ENCODE assay signal across 17 cellular contexts in the genomic region with DNA sequence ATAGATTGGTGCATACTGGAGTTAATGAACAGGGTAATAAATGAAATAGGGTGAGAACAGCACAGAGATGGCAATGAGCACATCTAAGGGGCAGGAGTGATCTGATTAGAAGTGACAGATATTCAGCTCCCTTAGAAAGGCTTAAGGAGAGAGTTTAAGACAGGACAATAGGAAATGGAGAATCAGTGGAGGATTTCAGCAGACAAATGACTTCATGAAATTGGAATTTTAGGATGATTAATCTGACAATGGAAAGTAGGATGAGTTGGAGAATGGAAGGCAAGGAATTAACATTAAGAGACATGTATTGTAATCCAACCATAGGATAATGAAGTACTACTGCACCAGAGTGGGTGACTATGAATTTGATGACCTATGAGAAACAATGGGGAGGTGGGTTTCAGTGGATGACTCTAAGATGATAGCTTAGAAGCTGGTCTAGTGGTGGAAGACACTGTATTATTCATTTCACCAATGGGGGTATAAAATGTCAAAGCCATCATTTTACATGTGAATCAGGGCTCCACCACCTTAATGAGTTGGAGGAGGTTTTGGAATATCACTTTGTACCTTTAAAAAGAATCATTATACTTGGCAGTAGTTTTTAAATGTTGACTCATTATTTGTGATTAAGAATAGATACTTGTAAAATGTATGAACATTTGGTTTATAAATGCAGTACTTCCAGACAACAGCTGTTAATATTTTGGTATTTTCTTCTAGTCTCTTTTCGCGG.
DNase-seq lines count a peak whose midpoint lies in the region; ATAC-seq and TF ChIP-seq lines count a peak whose summit lies in the region.
"Had no signal": no experiment of that assay in that cellular context is flagged by ENCODE, and none has a peak within 500 bp of the region (broad histone marks: within the 10 kb centered on the region; RNA-seq: fewer than 3 reads in every experiment).

No MANE protein-coding gene starts in this region.

- no peak overlapping the region for H3K56ac ChIP-seq in mesendoderm (ENCODE audit: low read length)

- TF ChIP-seq POLR2A in uterus (IDR thresholded peaks at IDR 0.05) (no peak), ovary (IDR thresholded peaks at IDR 0.05) (no peak), upper lobe of left lung (IDR thresholded peaks at IDR 0.05) (no peak)

- intact Hi-C loops in uterus (cut with DNase I; ENCODE audit: low total_unique reads), result no loop called here
- intact Hi-C loops in ovary (cut with DNase I), result no loop called here

- H3K79me1 ChIP-seq in mesendoderm (ENCODE audit: low read length), result no peaks in the 10 kb centered on the region

- no peak overlapping the region for H4K8ac ChIP-seq in mesendoderm (ENCODE audit: low read depth, low read length)

- no peak overlapping the region for H3K23ac ChIP-seq in mesendoderm (ENCODE audit: low read length)

- no peak overlapping the region for H4K5ac ChIP-seq in mesendoderm (ENCODE audit: low read length)

- DNase-seq in Caki2 (ENCODE audit: low read depth), result peak; percentile 25
- DNase-seq in NCI-H82 treated with DMSO at 0.1 percent for 48 hours (lab: John Stamatoyannopoulos, UW; ENCODE audit: unreplicated experiment), result peak; percentile 15
- peak; percentile 22 to 76 for DNase-seq in cardiac fibroblast (ENCODE audit: low read depth in 2 of 2)
- peak; percentile 76 for DNase-seq in mesendoderm
- DNase-seq in uterus, result no peak
- DNase-seq in ovary, result no peak
- DNase-seq in upper lobe of left lung, result no peak
- DNase-seq: activated naive CD8-positive, alpha-beta T cell treated with anti-CD3 and anti-CD28 coated beads, Interleukin-2, amount 10 ng/mL, durations not matched to agents 7 days and 5 days; activated T-cell treated with anti-CD3 and anti-CD28 coated beads, Interleukin-2, amount 50 U/mL, for 24 hours; DMS153; endodermal cell; immature natural killer cell; NCI-H1436; NCI-H446 treated with DMSO at 0.1 percent for 48 hours; nucleus accumbens had no signal

- H3K27me3 ChIP-seq in mesendoderm (ENCODE audit: insufficient read depth, low read length, poor library complexity), result no peaks in the 10 kb centered on the region
- H3K27me3 ChIP-seq in uterus, result no peaks in the 10 kb centered on the region
- H3K27me3 ChIP-seq in ovary, result no peaks in the 10 kb centered on the region
- no peaks in the 10 kb centered on the region for H3K27me3 ChIP-seq in upper lobe of left lung
- H3K27me3 ChIP-seq: BLaER1 had no signal

- H3K9me3 ChIP-seq in uterus (no peaks in the 10 kb centered on the region), ovary (no peaks in the 10 kb centered on the region), upper lobe of left lung (peaks cover 0 to 4% (median 0%) of the 10 kb centered on the region in 4 donors)
- H3K9me3 ChIP-seq: BLaER1 had no signal

- H2BK15ac ChIP-seq in mesendoderm (replicated peaks; ENCODE audit: low read depth), result no peak overlapping the region

- in situ Hi-C loops in Caki2 (cut with HindIII; ENCODE audit: low pct_unique_long_range_greater_than_20kb, low sequenced_read_pairs), result no loop called here

- no peak overlapping the region for H3K4me2 ChIP-seq in mesendoderm (ENCODE audit: low read length)
- H3K4me2 ChIP-seq: BLaER1 had no signal

- TF ChIP-seq EP300 in ovary (IDR thresholded peaks at IDR 0.05) (no peak), upper lobe of left lung (IDR thresholded peaks at IDR 0.05) (no peak)

- no peak overlapping the region for H2AK5ac ChIP-seq in mesendoderm (ENCODE audit: low read length)

- H3K4me1 ChIP-seq in mesendoderm (ENCODE audit: control insufficient read depth, low read depth, low read length) (no peaks in the 10 kb centered on the region), uterus (no peaks in the 10 kb centered on the region), ovary (ENCODE audit: insufficient read depth) (no peaks in the 10 kb centered on the region), upper lobe of left lung (no peaks in the 10 kb centered on the region)
- H3K4me1 ChIP-seq: BLaER1 had no signal

- H3K4me3 ChIP-seq in cardiac fibroblast (replicated peaks in 1 of 2; ENCODE audit: low read depth in 2 of 2, low read length in 2 of 2), result no peak overlapping the region
- no peak overlapping the region for H3K4me3 ChIP-seq in mesendoderm (ENCODE audit: low read length)
- no peak overlapping the region for H3K4me3 ChIP-seq in uterus
- H3K4me3 ChIP-seq in ovary, result no peak overlapping the region
- no peak overlapping the region for H3K4me3 ChIP-seq in upper lobe of left lung
- H3K4me3 ChIP-seq: BLaER1 had no signal

- H3K36me3 ChIP-seq in mesendoderm (ENCODE audit: control insufficient read depth, insufficient read depth, low read length), result no peaks in the 10 kb centered on the region
- no peaks in the 10 kb centered on the region for H3K36me3 ChIP-seq in uterus
- H3K36me3 ChIP-seq in ovary, result no peaks in the 10 kb centered on the region
- no peaks in the 10 kb centered on the region for H3K36me3 ChIP-seq in upper lobe of left lung
- H3K36me3 ChIP-seq: BLaER1 had no signal

- no peak overlapping the region for H2BK120ac ChIP-seq in mesendoderm (ENCODE audit: low read depth, low read length)

- no CpG with 5 or more reads among the region's 2 CpGs for WGBS in mesendoderm (ENCODE audit: extremely low coverage, insufficient coverage, low lambda C conversion rate)
- WGBS in ovary, 3 donors, result 8 to 31% (median 11%) methylated on average over 2 of the region's 2 CpGs
- 95 to 99% methylated on average over 2 of the region's 2 CpGs for WGBS in upper lobe of left lung, 2 donors

- H3K18ac ChIP-seq in mesendoderm (ENCODE audit: low read length), result no peak overlapping the region

- ATAC-seq in HG03025 (IDR thresholded peaks at IDR 0.05; ENCODE audit: low FRiP score, unreplicated experiment) (no peak), upper lobe of left lung (ENCODE audit: low FRiP score in 2 of 2) (no peak)

- no peaks in the 10 kb centered on the region for H3K79me2 ChIP-seq in mesendoderm (ENCODE audit: control insufficient read depth, insufficient read depth, low read length)

- H2BK5ac ChIP-seq in mesendoderm (ENCODE audit: low read length), result no peak overlapping the region

- no peak overlapping the region for H3K27ac ChIP-seq in mesendoderm (ENCODE audit: low read depth, low read length)
- no peak overlapping the region for H3K27ac ChIP-seq in uterus
- H3K27ac ChIP-seq in ovary, result no peak overlapping the region
- H3K27ac ChIP-seq in upper lobe of left lung, result no peak overlapping the region
- H3K27ac ChIP-seq: BLaER1 had no signal

- H3K4ac ChIP-seq in mesendoderm (ENCODE audit: low read depth, low read length), result no peak overlapping the region

- H3K9ac ChIP-seq in mesendoderm (ENCODE audit: low read length), result no peak overlapping the region
- H3K9ac ChIP-seq: BLaER1 had no signal

- TF ChIP-seq CTCF in cardiac fibroblast (IDR thresholded peaks at IDR 0.05; ENCODE audit: low read depth, low read length), result no peak
- TF ChIP-seq CTCF in uterus (IDR thresholded peaks at IDR 0.05), result no peak
- TF ChIP-seq CTCF in ovary (IDR thresholded peaks at IDR 0.05), result no peak
- no peak for TF ChIP-seq CTCF in upper lobe of left lung (IDR thresholded peaks at IDR 0.05)

Comparison
In these comparisons a context has a peak if more than half of its experiments do, and no peak if none do; other contexts are left out.
1. DNase-seq: peak in Caki2 (single experiment), NCI-H82 treated with DMSO at 0.1 percent for 48 hours (single experiment), cardiac fibroblast (2 of 2) and mesendoderm (single experiment); none in uterus (0 of 2), ovary (0 of 5) and upper lobe of left lung (0 of 2).